13 cellular contexts compared by ENCODE assay signal in the genomic region with DNA sequence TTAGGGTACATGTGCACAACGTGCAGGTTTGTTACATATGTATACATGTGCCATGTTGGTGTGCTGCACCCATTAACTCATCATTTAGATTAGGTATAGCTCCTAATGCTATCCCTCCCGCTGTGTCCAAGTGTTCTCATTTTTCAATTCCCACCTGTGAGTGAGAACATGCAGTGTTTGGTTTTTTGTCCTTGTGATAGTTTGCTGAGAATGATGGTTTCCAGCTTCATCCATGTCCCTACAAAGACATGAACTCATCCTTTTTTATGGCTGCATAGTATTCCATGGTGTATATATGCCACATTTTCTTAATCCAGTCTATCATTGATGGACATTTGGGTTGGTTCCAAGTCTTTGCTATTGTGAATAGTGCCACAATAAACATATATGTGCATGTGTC. TPM values are rescaled to one million over a fixed set of nuclear protein-coding genes. Genes with fewer than 3 reads are reported as not detected.
"Had no signal": no experiment of that assay in that cellular context is flagged by ENCODE, and none has a peak within 500 bp of the region (broad histone marks: within the 10 kb centered on the region; RNA-seq: fewer than 3 reads in every experiment).

No MANE protein-coding gene starts in this region.

RNA-seq across cellular contexts. Expression of a gene that starts 24.4 kb away (rescaled TPM):
- total RNA-seq: activated B cell treated with CpG ODN at 0.5 μM for 24 hours; activated CD4-positive, alpha-beta memory T cell treated with anti-CD3 and anti-CD28 coated beads for 36 hours; activated CD4-positive, alpha-beta memory T cell treated with anti-CD3 and anti-CD28 coated beads, Interleukin-2, amount 10 ng/mL, durations not matched to agents 7 days and 5 days; activated CD4-positive, alpha-beta T cell treated with anti-CD3 and anti-CD28 coated beads, Interleukin-2, amount 10 ng/mL, durations not matched to agents 24 days and 14 days; activated CD8-positive, alpha-beta memory T cell treated with anti-CD3 and anti-CD28 coated beads for 36 hours; T-helper 1 cell treated with Interleukin-12 subunit alpha and Interleukin-12 subunit beta and Interleukin-4 antibody, amounts not matched to agents 30 ng/mL and 1 ng/mL, for 36 hours; T-helper 17 cell; T-helper 2 cell treated with Interferon-gamma antibody and Interleukin-4, amounts not matched to agents 100 ng/mL and 5 ng/mL, for 36 hours had no signal

RNA-seq across cellular contexts. Expression of a gene that starts 47.0 kb away (rescaled TPM):
- total RNA-seq: activated B cell treated with CpG ODN at 0.5 μM for 24 hours; activated CD4-positive, alpha-beta memory T cell treated with anti-CD3 and anti-CD28 coated beads for 36 hours; activated CD4-positive, alpha-beta memory T cell treated with anti-CD3 and anti-CD28 coated beads, Interleukin-2, amount 10 ng/mL, durations not matched to agents 7 days and 5 days; activated CD4-positive, alpha-beta T cell treated with anti-CD3 and anti-CD28 coated beads for 36 hours; activated CD4-positive, alpha-beta T cell treated with anti-CD3 and anti-CD28 coated beads, Interleukin-2, amount 10 ng/mL, durations not matched to agents 24 days and 14 days; activated CD4-positive, alpha-beta T cell treated with anti-CD3 and anti-CD28 coated beads, Interleukin-2, amount 10 ng/mL, durations not matched to agents 7 days and 5 days; activated CD8-positive, alpha-beta memory T cell treated with anti-CD3 and anti-CD28 coated beads for 36 hours; activated CD8-positive, alpha-beta memory T cell treated with anti-CD3 and anti-CD28 coated beads, Interleukin-2, amount 10 ng/mL, durations not matched to agents 7 days and 5 days; activated CD8-positive, alpha-beta T cell treated with anti-CD3 and anti-CD28 coated beads for 36 hours; activated CD8-positive, alpha-beta T cell treated with anti-CD3 and anti-CD28 coated beads, Interleukin-2, amount 10 ng/mL, durations not matched to agents 7 days and 5 days; T-helper 1 cell treated with Interleukin-12 subunit alpha and Interleukin-12 subunit beta and Interleukin-4 antibody, amounts not matched to agents 30 ng/mL and 1 ng/mL, for 36 hours; T-helper 2 cell treated with Interferon-gamma antibody and Interleukin-4, amounts not matched to agents 100 ng/mL and 5 ng/mL, for 36 hours had no signal
